8 cellular contexts compared by ENCODE assay signal in genomic region chr2:182649316-182649715, GRCh38.
DNase-seq lines count a peak whose midpoint lies in the region; ATAC-seq, FAIRE-seq and TF ChIP-seq lines count a peak whose summit lies in the region.

No MANE protein-coding gene starts in this region.

- ATAC-seq in GM18502 (IDR thresholded peaks at IDR 0.05; ENCODE audit: poor library complexity, unreplicated experiment) = peak; percentile 43
- ATAC-seq in RWPE2 (ENCODE audit: low read depth) = peak; percentile 53; the same call in 1 of the 3 replicates
- peak; percentile 50 to 80 (median 68) for ATAC-seq in heart left ventricle

- no peaks in the 10 kb centered on the region for H3K27me3 ChIP-seq in RWPE2 (ENCODE audit: insufficient read depth, poor library complexity, severe bottlenecking)
- no peaks in the 10 kb centered on the region for H3K27me3 ChIP-seq in heart left ventricle

- no peak for TF ChIP-seq POLR2A in heart left ventricle (IDR thresholded peaks at IDR 0.05)

- H3K36me3 Mint-ChIP-seq in immature natural killer cell = no peaks in the 10 kb centered on the region

- H3K36me3 ChIP-seq in RWPE2 (ENCODE audit: low read depth) (no peaks in the 10 kb centered on the region), heart left ventricle (no peaks in the 10 kb centered on the region)

- H3K9me3 Mint-ChIP-seq in immature natural killer cell = no peaks in the 10 kb centered on the region

- WGBS in heart left ventricle, 4 donors = 58 to 65% (median 63%) methylated on average over 6 of the region's 6 CpGs

- TF ChIP-seq CTCF in 22Rv1 (IDR thresholded peaks at IDR 0.05) = peak; percentile 73
- peak; percentile 46 for TF ChIP-seq CTCF in RWPE2 (IDR thresholded peaks at IDR 0.05; ENCODE audit: poor library complexity, severe bottlenecking)
- peak; percentile 9 to 63 (median 50) for TF ChIP-seq CTCF in heart left ventricle (IDR thresholded peaks at IDR 0.05)

- H3K4me1 Mint-ChIP-seq in immature natural killer cell = no peaks in the 10 kb centered on the region

- no peak overlapping the region for H3K27ac ChIP-seq in 22Rv1
- H3K27ac ChIP-seq in RWPE2 (ENCODE audit: poor library complexity, severe bottlenecking) = no peak overlapping the region
- H3K27ac ChIP-seq in heart left ventricle = no peak overlapping the region

- H3K27ac Mint-ChIP-seq in immature natural killer cell = no peak overlapping the region

- no peak overlapping the region for H3K4me3 Mint-ChIP-seq in immature natural killer cell

- H3K27me3 Mint-ChIP-seq in immature natural killer cell (ENCODE audit: low read depth in 3 of 3) = no peaks in the 10 kb centered on the region

- H3K4me1 ChIP-seq in RWPE2 (ENCODE audit: insufficient read depth, poor library complexity, severe bottlenecking) (no peaks in the 10 kb centered on the region), heart left ventricle (peaks cover 0 to 14% (median 0%) of the 10 kb centered on the region in 12 donors)

- H3K9me3 ChIP-seq in RWPE2 (ENCODE audit: severe bottlenecking) (no peaks in the 10 kb centered on the region), heart left ventricle (no peaks in the 10 kb centered on the region)

- intact Hi-C loops in heart left ventricle (cut with DNase I) = loop anchor here in 6 of 10 donors (2.0 to 10.0 kb wide), 7 partner anchors 185 to 465 kb away; partner anchors contain the start of gene PDE1A (in 2 of the 6)

- H3K4me3 ChIP-seq in RWPE2 (ENCODE audit: severe bottlenecking) (no peak overlapping the region), heart left ventricle (no peak overlapping the region)

- DNase-seq in Kasumi-1 (lab: John Stamatoyannopoulos, UW) = peak; percentile 52 to 72
- no peak for DNase-seq in RWPE2 (ENCODE audit: low spot score)
- peak in 2 of 5 donors; percentile 23 to 37 for DNase-seq in heart left ventricle
- peak; percentile 43 for DNase-seq in urothelium cell line (ENCODE audit: low spot score)
- no peak for DNase-seq in GF-D8 (lab: John Stamatoyannopoulos, UW)
- no peak for DNase-seq in immature natural killer cell

- FAIRE-seq in urothelium cell line (lab: Jason Lieb, UNC) = no peak

Comparison
In these comparisons a context has a peak if more than half of its experiments do, and no peak if none do; other contexts are left out.
1. DNase-seq: peak in Kasumi-1 (2 of 2) and urothelium cell line (single experiment); none in RWPE2 (single experiment), GF-D8 (single experiment) and immature natural killer cell (0 of 3).
2. Peak in every context shown above with its lines, with median percentiles within 50 percentile points of each other: CTCF ChIP-seq and ATAC-seq.